1 cellular context compared by ENCODE assay signal in genomic region chr17:65231662-65232335, GRCh38.
TF ChIP-seq lines count a peak whose summit lies in the region.

No MANE protein-coding gene starts in this region.

TF ChIP-seq in SK-N-SH, 30 proteins besides CTCF, POLR2A, EP300 and RAD21 (continued from another document):
- TF ChIP-seq REST (IDR thresholded peaks at IDR 0.05; ENCODE audit: low read depth, low read length) (0 out of 2 replicates have a peak, but pooled peaks have one; percentile 1), POLR2AphosphoS5 (IDR thresholded peaks at IDR 0.05; ENCODE audit: low read depth, low read length) (no peak), NFIC (IDR thresholded peaks at IDR 0.05; ENCODE audit: borderline replicate concordance) (no peak), MXI1 (IDR thresholded peaks at IDR 0.05; ENCODE audit: low read depth, low read length) (0 out of 2 replicates have a peak, but pooled peaks have one; percentile 15), FOXM1 (IDR thresholded peaks at IDR 0.05; ENCODE audit: low read depth) (no peak), FOSL2 (IDR thresholded peaks at IDR 0.05; ENCODE audit: borderline replicate concordance, low read depth) (peak; percentile 35; the same call in 1 of the 2 replicates), EZH2phosphoT487 (IDR thresholded peaks at IDR 0.05; ENCODE audit: borderline replicate concordance, low read depth) (no peak), FOXJ3 (CRISPR knock-in tag; IDR thresholded peaks at IDR 0.05) (no peak), SMC3 (IDR thresholded peaks at IDR 0.05; ENCODE audit: low read depth, low read length) (peak; percentile 95), JUND (IDR thresholded peaks at IDR 0.05) (no peak), USF1 (IDR thresholded peaks at IDR 0.05; ENCODE audit: borderline replicate concordance, low read depth) (no peak), MAX (IDR thresholded peaks at IDR 0.05; ENCODE audit: low read depth) (no peak), TEAD4 (IDR thresholded peaks at IDR 0.05; ENCODE audit: borderline replicate concordance, insufficient read depth) (no peak), NRF1 (IDR thresholded peaks at IDR 0.05; ENCODE audit: low read depth, low read length) (no peak), ZBTB33 (IDR thresholded peaks at IDR 0.05; ENCODE audit: borderline replicate concordance, low read depth) (no peak), GATA2 (CRISPR knock-in tag; IDR thresholded peaks at IDR 0.05) (no peak), RXRA (IDR thresholded peaks at IDR 0.05; ENCODE audit: borderline replicate concordance, low read depth) (no peak), GABPA (IDR thresholded peaks at IDR 0.05; ENCODE audit: low read depth) (no peak), CHD2 (IDR thresholded peaks at IDR 0.05; ENCODE audit: low read length, partially characterized antibody) (peak; percentile 37), RCOR1 (IDR thresholded peaks at IDR 0.05; ENCODE audit: low read length) (0 out of 2 replicates have a peak, but pooled peaks have one; percentile 23), TAF1 (IDR thresholded peaks at IDR 0.05; ENCODE audit: borderline replicate concordance, low read depth, low read length) (no peak), MEF2A (IDR thresholded peaks at IDR 0.05; ENCODE audit: borderline replicate concordance, low read depth) (no peak), PBX3 (IDR thresholded peaks at IDR 0.05) (0 out of 2 replicates have a peak, but pooled peaks have one; percentile 2), IRF3 (IDR thresholded peaks at IDR 0.05; ENCODE audit: low read depth, low read length) (no peak), SIN3A (IDR thresholded peaks at IDR 0.05; ENCODE audit: borderline replicate concordance, low read depth, low read length) (no peak), ELF1 (IDR thresholded peaks at IDR 0.05) (no peak), TCF12 (IDR thresholded peaks at IDR 0.05) (peak; percentile 9; the same call in 1 of the 2 replicates), YY1 (IDR thresholded peaks at IDR 0.05; ENCODE audit: low read depth) (no peak)
TF ChIP-seq in SK-N-SH: peak in this region for 8.
